1 cellular context compared by ENCODE assay signal in the genomic region with DNA sequence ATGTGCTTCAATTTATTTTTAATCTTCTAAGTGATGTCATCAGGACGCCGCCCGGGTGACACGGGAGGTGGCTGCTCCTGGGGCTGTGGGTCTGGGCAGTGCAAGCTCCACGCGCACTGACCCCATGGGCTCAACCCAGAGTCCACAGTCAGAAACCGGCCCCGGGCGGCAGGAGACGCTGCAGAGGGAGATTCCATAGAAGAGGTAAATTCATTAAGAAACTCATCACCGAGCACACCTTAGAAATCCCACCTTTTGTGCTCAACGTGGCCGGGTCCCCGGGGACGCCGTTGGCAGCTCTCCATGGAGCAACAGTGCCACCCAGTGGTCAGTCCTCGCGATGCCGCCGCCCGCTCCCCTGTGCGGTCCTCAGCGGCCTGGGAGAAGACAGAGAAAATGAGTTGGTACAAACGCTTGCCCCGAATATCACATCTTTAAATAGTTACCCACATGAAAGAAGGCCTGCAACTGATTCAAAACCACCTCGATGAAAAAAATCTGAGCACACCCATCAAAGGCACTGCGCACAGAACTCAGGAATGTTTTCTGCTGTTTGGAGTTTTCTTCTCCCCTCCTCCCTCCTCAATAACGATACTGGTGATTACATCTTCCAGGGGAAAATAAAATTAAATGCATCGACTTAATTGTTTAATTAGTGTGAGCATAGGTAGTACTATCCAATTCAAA.
A peak's percentile ranks its signal among the peaks of the same experiment; 100 is the strongest.
TF ChIP-seq lines count a peak whose summit lies in the region.

No MANE protein-coding gene starts in this region.

TF ChIP-seq in H1, 55 proteins besides CTCF, POLR2A, EP300 and RAD21:
- TF ChIP-seq JUN (IDR thresholded peaks at IDR 0.05; ENCODE audit: low read depth, low read length) (0 out of 2 replicates have a peak, but pooled peaks have one; percentile 0), SIRT6 (IDR thresholded peaks at IDR 0.05; ENCODE audit: low read length) (no peak), CBX8 (IDR thresholded peaks at IDR 0.05; ENCODE audit: borderline replicate concordance, low read depth, low read length) (no peak), KDM1A (IDR thresholded peaks at IDR 0.05; ENCODE audit: borderline replicate concordance, low read length) (no peak), YY1 (IDR thresholded peaks at IDR 0.05; ENCODE audit: low read depth, low read length) (no peak), CTBP2 (IDR thresholded peaks at IDR 0.05; ENCODE audit: borderline replicate concordance, insufficient read depth, insufficient read length, low read length) (no peak), CEBPB (IDR thresholded peaks at IDR 0.05; ENCODE audit: low read depth, low read length) (no peak), RXRA (IDR thresholded peaks at IDR 0.05; ENCODE audit: insufficient read depth, low read depth, low read length) (no peak), KDM4A (IDR thresholded peaks at IDR 0.05; ENCODE audit: low read depth, low read length, severe bottlenecking) (no peak), RBBP5 (IDR thresholded peaks at IDR 0.05; ENCODE audit: borderline replicate concordance, low read depth, low read length) (no peak), CHD1 (IDR thresholded peaks at IDR 0.05; ENCODE audit: low read depth, low read length) (no peak), TAF7 (optimal IDR thresholded peaks at IDR 0.05; ENCODE audit: borderline replicate concordance, low read depth, low read length) (no peak), RNF2 (IDR thresholded peaks at IDR 0.05; ENCODE audit: borderline replicate concordance, low read depth, low read length, missing control alignments, poor library complexity, severe bottlenecking) (no peak), RFX5 (IDR thresholded peaks at IDR 0.05; ENCODE audit: borderline replicate concordance, low read depth, low read length) (no peak), HDAC2 (IDR thresholded peaks at IDR 0.05; ENCODE audit: borderline replicate concordance in 1 of 2, low read depth in 2 of 2, low read length in 2 of 2) (no peak), SIX5 (IDR thresholded peaks at IDR 0.05; ENCODE audit: low read depth, low read length) (no peak), ZNF274 (IDR thresholded peaks at IDR 0.05; ENCODE audit: borderline replicate concordance, extremely low read depth, low read length) (no peak), SP1 (IDR thresholded peaks at IDR 0.05; ENCODE audit: low read depth, low read length) (no peak), SAP30 (IDR thresholded peaks at IDR 0.05; ENCODE audit: insufficient read depth, insufficient replicate concordance, low read length) (no peak), SRF (IDR thresholded peaks at IDR 0.05; ENCODE audit: low read depth, low read length) (no peak), SIN3A (conservative IDR thresholded peaks at IDR 0.05 in 1 of 2, IDR thresholded peaks at IDR 0.05 in 1 of 2; ENCODE audit: low read depth in 1 of 2, low read length in 2 of 2) (0 out of 4 replicates have a peak, but pooled peaks of 1 of the 2 experiments have one; percentile 21), SP4 (IDR thresholded peaks at IDR 0.05; ENCODE audit: low read length) (no peak), ASH2L (IDR thresholded peaks at IDR 0.05; ENCODE audit: low read length) (no peak), NRF1 (IDR thresholded peaks at IDR 0.05; ENCODE audit: low read depth, low read length) (no peak), GABPA (IDR thresholded peaks at IDR 0.05; ENCODE audit: borderline replicate concordance, insufficient read depth, low read length) (no peak), TCF12 (IDR thresholded peaks at IDR 0.05; ENCODE audit: low read depth, low read length) (no peak), SP2 (IDR thresholded peaks at IDR 0.05; ENCODE audit: low read length) (no peak), BACH1 (IDR thresholded peaks at IDR 0.05; ENCODE audit: low read length) (no peak), NANOG (IDR thresholded peaks at IDR 0.05; ENCODE audit: insufficient read depth, low read depth, low read length, poor library complexity, severe bottlenecking) (no peak), POU5F1 (IDR thresholded peaks at IDR 0.05; ENCODE audit: low read depth, low read length) (no peak), TAF1 (IDR thresholded peaks at IDR 0.05; ENCODE audit: low read depth, low read length) (no peak)
- TF ChIP-seq, protein P1, sequence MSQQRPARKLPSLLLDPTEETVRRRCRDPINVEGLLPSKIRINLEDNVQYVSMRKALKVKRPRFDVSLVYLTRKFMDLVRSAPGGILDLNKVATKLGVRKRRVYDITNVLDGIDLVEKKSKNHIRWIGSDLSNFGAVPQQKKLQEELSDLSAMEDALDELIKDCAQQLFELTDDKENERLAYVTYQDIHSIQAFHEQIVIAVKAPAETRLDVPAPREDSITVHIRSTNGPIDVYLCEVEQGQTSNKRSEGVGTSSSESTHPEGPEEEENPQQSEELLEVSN (IDR thresholded peaks at IDR 0.05), result peak; percentile 90
- TF ChIP-seq, protein P2, sequence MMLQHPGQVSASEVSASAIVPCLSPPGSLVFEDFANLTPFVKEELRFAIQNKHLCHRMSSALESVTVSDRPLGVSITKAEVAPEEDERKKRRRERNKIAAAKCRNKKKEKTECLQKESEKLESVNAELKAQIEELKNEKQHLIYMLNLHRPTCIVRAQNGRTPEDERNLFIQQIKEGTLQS (IDR thresholded peaks at IDR 0.05; ENCODE audit: insufficient read depth, low read depth, low read length), result no peak
- TF ChIP-seq, protein P3, sequence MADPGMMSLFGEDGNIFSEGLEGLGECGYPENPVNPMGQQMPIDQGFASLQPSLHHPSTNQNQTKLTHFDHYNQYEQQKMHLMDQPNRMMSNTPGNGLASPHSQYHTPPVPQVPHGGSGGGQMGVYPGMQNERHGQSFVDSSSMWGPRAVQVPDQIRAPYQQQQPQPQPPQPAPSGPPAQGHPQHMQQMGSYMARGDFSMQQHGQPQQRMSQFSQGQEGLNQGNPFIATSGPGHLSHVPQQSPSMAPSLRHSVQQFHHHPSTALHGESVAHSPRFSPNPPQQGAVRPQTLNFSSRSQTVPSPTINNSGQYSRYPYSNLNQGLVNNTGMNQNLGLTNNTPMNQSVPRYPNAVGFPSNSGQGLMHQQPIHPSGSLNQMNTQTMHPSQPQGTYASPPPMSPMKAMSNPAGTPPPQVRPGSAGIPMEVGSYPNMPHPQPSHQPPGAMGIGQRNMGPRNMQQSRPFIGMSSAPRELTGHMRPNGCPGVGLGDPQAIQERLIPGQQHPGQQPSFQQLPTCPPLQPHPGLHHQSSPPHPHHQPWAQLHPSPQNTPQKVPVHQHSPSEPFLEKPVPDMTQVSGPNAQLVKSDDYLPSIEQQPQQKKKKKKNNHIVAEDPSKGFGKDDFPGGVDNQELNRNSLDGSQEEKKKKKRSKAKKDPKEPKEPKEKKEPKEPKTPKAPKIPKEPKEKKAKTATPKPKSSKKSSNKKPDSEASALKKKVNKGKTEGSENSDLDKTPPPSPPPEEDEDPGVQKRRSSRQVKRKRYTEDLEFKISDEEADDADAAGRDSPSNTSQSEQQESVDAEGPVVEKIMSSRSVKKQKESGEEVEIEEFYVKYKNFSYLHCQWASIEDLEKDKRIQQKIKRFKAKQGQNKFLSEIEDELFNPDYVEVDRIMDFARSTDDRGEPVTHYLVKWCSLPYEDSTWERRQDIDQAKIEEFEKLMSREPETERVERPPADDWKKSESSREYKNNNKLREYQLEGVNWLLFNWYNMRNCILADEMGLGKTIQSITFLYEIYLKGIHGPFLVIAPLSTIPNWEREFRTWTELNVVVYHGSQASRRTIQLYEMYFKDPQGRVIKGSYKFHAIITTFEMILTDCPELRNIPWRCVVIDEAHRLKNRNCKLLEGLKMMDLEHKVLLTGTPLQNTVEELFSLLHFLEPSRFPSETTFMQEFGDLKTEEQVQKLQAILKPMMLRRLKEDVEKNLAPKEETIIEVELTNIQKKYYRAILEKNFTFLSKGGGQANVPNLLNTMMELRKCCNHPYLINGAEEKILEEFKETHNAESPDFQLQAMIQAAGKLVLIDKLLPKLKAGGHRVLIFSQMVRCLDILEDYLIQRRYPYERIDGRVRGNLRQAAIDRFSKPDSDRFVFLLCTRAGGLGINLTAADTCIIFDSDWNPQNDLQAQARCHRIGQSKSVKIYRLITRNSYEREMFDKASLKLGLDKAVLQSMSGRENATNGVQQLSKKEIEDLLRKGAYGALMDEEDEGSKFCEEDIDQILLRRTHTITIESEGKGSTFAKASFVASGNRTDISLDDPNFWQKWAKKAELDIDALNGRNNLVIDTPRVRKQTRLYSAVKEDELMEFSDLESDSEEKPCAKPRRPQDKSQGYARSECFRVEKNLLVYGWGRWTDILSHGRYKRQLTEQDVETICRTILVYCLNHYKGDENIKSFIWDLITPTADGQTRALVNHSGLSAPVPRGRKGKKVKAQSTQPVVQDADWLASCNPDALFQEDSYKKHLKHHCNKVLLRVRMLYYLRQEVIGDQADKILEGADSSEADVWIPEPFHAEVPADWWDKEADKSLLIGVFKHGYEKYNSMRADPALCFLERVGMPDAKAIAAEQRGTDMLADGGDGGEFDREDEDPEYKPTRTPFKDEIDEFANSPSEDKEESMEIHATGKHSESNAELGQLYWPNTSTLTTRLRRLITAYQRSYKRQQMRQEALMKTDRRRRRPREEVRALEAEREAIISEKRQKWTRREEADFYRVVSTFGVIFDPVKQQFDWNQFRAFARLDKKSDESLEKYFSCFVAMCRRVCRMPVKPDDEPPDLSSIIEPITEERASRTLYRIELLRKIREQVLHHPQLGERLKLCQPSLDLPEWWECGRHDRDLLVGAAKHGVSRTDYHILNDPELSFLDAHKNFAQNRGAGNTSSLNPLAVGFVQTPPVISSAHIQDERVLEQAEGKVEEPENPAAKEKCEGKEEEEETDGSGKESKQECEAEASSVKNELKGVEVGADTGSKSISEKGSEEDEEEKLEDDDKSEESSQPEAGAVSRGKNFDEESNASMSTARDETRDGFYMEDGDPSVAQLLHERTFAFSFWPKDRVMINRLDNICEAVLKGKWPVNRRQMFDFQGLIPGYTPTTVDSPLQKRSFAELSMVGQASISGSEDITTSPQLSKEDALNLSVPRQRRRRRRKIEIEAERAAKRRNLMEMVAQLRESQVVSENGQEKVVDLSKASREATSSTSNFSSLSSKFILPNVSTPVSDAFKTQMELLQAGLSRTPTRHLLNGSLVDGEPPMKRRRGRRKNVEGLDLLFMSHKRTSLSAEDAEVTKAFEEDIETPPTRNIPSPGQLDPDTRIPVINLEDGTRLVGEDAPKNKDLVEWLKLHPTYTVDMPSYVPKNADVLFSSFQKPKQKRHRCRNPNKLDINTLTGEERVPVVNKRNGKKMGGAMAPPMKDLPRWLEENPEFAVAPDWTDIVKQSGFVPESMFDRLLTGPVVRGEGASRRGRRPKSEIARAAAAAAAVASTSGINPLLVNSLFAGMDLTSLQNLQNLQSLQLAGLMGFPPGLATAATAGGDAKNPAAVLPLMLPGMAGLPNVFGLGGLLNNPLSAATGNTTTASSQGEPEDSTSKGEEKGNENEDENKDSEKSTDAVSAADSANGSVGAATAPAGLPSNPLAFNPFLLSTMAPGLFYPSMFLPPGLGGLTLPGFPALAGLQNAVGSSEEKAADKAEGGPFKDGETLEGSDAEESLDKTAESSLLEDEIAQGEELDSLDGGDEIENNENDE (IDR thresholded peaks at IDR 0.05; ENCODE audit: insufficient replicate concordance, low read length), result no peak
- TF ChIP-seq, protein P4, sequence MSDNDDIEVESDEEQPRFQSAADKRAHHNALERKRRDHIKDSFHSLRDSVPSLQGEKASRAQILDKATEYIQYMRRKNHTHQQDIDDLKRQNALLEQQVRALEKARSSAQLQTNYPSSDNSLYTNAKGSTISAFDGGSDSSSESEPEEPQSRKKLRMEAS (IDR thresholded peaks at IDR 0.05), result peak; percentile 79
TF ChIP-seq in H1: peak in this region for 4.
